14 cellular contexts compared by ENCODE assay signal in the genomic region with DNA sequence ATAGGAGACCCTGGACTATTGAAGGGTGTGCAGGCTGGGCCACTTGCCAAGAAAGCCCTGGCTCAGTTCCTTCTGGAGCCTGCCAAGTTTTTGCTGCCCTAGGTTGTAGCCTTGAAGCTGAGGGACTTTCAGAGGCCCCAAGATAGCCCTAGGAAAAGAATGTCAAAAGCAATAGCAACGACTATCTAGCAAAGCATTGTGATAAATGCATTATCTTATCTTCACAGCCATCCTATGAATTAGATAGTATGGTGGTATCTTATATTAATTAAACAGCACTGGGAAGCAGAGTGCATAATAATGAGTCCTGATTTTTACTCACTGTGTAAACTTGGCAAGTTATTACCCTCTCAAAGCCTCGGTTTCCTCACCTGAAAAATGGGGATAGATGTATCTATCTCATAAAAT.
DNase-seq lines count a peak whose midpoint lies in the region; ATAC-seq and TF ChIP-seq lines count a peak whose summit lies in the region.
"Had no signal": no experiment of that assay in that cellular context is flagged by ENCODE, and none has a peak within 500 bp of the region (broad histone marks: within the 10 kb centered on the region; RNA-seq: fewer than 3 reads in every experiment).

No MANE protein-coding gene starts in this region.

- BruUV-seq in mammary epithelial cell (replicated peaks; lab: Mats Ljungman, UMichigan): no TSS peak

- peak overlapping the region; percentile 73 for H3K4me2 ChIP-seq in mammary epithelial cell (ENCODE audit: insufficient read depth, low read depth, low read length)

- H3K4me1 ChIP-seq in mammary epithelial cell (ENCODE audit: insufficient read depth, low read length) (peaks cover 31% of the 10 kb centered on the region), upper lobe of right lung (peaks cover 12% of the 10 kb centered on the region)

- H3K27ac ChIP-seq in mammary epithelial cell (ENCODE audit: insufficient read depth, low read depth, low read length) (peak overlapping the region; percentile 49), upper lobe of right lung (no peak overlapping the region)
- H3K27ac ChIP-seq: GM23248 had no signal

- CTCF ChIA-PET in mammary epithelial cell (lab: Charles Lee; ENCODE audit: low non-redundant PET): no interaction called here

- no peaks in the 10 kb centered on the region for H3K79me2 ChIP-seq in mammary epithelial cell (ENCODE audit: insufficient read depth, low read length)

- DNase-seq in Right ventricle myocardium superior: peak; percentile 68
- no peak for DNase-seq in cardiac septum (ENCODE audit: low spot score)
- DNase-seq in mammary epithelial cell: peak; percentile 16
- DNase-seq in left lobe of liver (ENCODE audit: low spot score): no peak
- DNase-seq in upper lobe of right lung: peak; percentile 63
- no peak for DNase-seq in ureter (ENCODE audit: low spot score)
- DNase-seq in NCI-H748 treated with DMSO at 0.1 percent for 48 hours (lab: John Stamatoyannopoulos, UW): no peak
- DNase-seq: activated CD4-positive, alpha-beta T cell treated with anti-CD3 and anti-CD28 coated beads, Interleukin-2, amount 50 U/mL, for 4 hours; activated effector memory CD4-positive, alpha-beta T cell treated with anti-CD3 and anti-CD28 coated beads, Interleukin-2, amount 50 U/mL, for 16 hours; DND-41; GM23248; nephron progenitor cell; T-helper 2 cell had no signal

- H3K27me3 ChIP-seq in mammary epithelial cell (ENCODE audit: insufficient read depth, low read length): no peaks in the 10 kb centered on the region
- H3K27me3 ChIP-seq in upper lobe of right lung: no peaks in the 10 kb centered on the region

- H4K20me1 ChIP-seq in mammary epithelial cell (ENCODE audit: insufficient read depth, low read length): no peaks in the 10 kb centered on the region

- H3K9ac ChIP-seq in mammary epithelial cell (ENCODE audit: insufficient read depth, low read length): no peak overlapping the region
- H3K9ac ChIP-seq: GM23248 had no signal

- 48% methylated on average over 2 of the region's 2 CpGs for whole genome bisulfite sequencing in mammary epithelial cell (ENCODE audit: low coverage, missing lambda C conversion rate)

- no peak overlapping the region for H3K4me3 ChIP-seq in mammary epithelial cell (replicated peaks in 1 of 3; ENCODE audit: insufficient read depth in 1 of 3, low read depth in 2 of 3, low read length in 3 of 3)
- H3K4me3 ChIP-seq in upper lobe of right lung: no peak overlapping the region
- H3K4me3 ChIP-seq: GM23248 had no signal

- dilution Hi-C loops in mammary epithelial cell (cut with HindIII; ENCODE audit: low sequenced_read_pairs): no loop called here

- no peaks in the 10 kb centered on the region for H3K9me3 ChIP-seq in mammary epithelial cell (replicated peaks; ENCODE audit: insufficient read depth, low read length)
- H3K9me3 ChIP-seq in upper lobe of right lung: no peaks in the 10 kb centered on the region

- ATAC-seq in Right ventricle myocardium superior (ENCODE audit: poor library complexity): peak; percentile 98
- ATAC-seq in left lobe of liver: peak; percentile 34
- peak; percentile 47 for ATAC-seq in upper lobe of right lung
- no peak for ATAC-seq in HG02973 (IDR thresholded peaks at IDR 0.05; ENCODE audit: unreplicated experiment)

- in situ Hi-C loops in mammary epithelial cell (cut with MboI; ENCODE audit: low sequenced_read_pairs in 2 of 2): no loop called here

- intact Hi-C loops in Right ventricle myocardium superior (cut with DNase I) (no loop called here), cardiac septum (cut with DNase I) (no loop called here), mammary epithelial cell (cut with micrococcal nuclease) (no loop called here), upper lobe of right lung (cut with DNase I) (no loop called here)

- H3K36me3 ChIP-seq in mammary epithelial cell (ENCODE audit: insufficient read depth, low read length) (no peaks in the 10 kb centered on the region), upper lobe of right lung (no peaks in the 10 kb centered on the region)

- no peak overlapping the region for H2AFZ ChIP-seq in mammary epithelial cell (ENCODE audit: low read depth, low read length)
- H2AFZ ChIP-seq: GM23248 had no signal

- TF ChIP-seq CTCF in mammary epithelial cell (conservative IDR thresholded peaks at IDR 0.05 in 1 of 2, IDR thresholded peaks at IDR 0.05 in 1 of 2; ENCODE audit: extremely low read depth in 1 of 2, insufficient read depth in 1 of 2, low read depth in 1 of 2, low read length in 2 of 2) (no peak), upper lobe of right lung (IDR thresholded peaks at IDR 0.05) (no peak)

Comparison
In these comparisons a context has a peak if more than half of its experiments do, and no peak if none do; other contexts are left out.
1. DNase-seq: peak in Right ventricle myocardium superior (single experiment), mammary epithelial cell (single experiment) and upper lobe of right lung (single experiment); none in cardiac septum (single experiment), left lobe of liver (single experiment), ureter (single experiment) and NCI-H748 treated with DMSO at 0.1 percent for 48 hours (single experiment).